Comparison of ENCODE assay signal across 20 cellular contexts in the genomic region with DNA sequence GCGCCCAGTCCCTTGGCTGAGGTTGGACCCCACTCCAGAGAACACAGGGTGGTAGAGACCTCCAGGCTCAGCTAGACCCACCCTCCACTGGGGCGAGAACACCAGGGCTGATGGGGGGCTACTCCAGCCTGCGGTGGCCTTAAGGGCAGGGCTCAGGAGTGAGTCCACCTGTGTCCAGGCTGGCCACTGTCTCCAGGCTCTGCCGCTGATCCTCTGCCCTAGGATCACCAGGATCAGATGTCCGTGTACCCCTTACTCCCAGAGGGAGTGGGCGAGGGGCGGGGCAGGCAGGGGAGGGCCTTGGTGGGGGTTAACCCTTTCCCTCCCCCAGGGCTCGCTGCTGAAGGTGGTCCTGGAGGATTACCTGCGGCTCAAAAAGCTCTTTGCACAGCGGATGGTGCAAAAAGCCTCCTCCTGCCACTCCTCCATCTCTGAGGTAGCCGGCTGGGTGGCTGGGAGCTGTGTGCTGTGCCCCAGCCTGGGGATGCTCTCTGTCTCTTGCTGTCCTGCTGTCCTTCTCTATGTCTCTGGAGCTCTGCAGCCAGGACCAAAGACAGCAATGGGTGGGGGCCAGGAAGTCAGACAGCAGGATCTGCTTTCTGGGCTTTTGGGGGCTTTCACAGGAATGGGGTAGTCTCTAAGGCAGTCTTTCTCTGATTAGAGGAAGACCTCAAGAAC. TPM values are rescaled to one million over a fixed set of nuclear protein-coding genes. Genes with fewer than 3 reads are reported as not detected.
DNase-seq lines count a peak whose midpoint lies in the region; ATAC-seq and TF ChIP-seq lines count a peak whose summit lies in the region.
"Had no signal": no experiment of that assay in that cellular context is flagged by ENCODE, and none has a peak within 500 bp of the region (broad histone marks: within the 10 kb centered on the region; RNA-seq: fewer than 3 reads in every experiment).

No MANE protein-coding gene starts in this region.

- H3K4me3 ChIP-seq in heart right ventricle, result no peak overlapping the region
- no peak overlapping the region for H3K4me3 ChIP-seq in right atrium auricular region
- no peak overlapping the region for H3K4me3 ChIP-seq in body of pancreas
- H3K4me3 ChIP-seq in neural cell (ENCODE audit: low read length), result no peak overlapping the region
- H3K4me3 ChIP-seq: BLaER1 treated with 17β-estradiol and CSF1 and Interleukin-3, amounts not matched to agents 10 nM and 100 nM; cardiac muscle cell; lower lobe of right lung; neural progenitor cell had no signal

- H3K27ac ChIP-seq in heart right ventricle (no peak overlapping the region), right atrium auricular region (no peak overlapping the region), body of pancreas (peak overlapping the region in 2 of 4 donors; percentile 15 to 30), neural cell (ENCODE audit: low read length) (no peak overlapping the region)
- H3K27ac ChIP-seq: cardiac muscle cell, lower lobe of right lung, neural progenitor cell had no signal

- no peaks in the 10 kb centered on the region for H3K9me2 ChIP-seq in neural cell (ENCODE audit: insufficient read depth, low read length)

- H3K27me3 ChIP-seq in heart right ventricle, result peaks cover 0 to 8% (median 0%) of the 10 kb centered on the region in 7 donors
- H3K27me3 ChIP-seq in right atrium auricular region, result no peaks in the 10 kb centered on the region
- no peaks in the 10 kb centered on the region for H3K27me3 ChIP-seq in body of pancreas
- no peaks in the 10 kb centered on the region for H3K27me3 ChIP-seq in neural cell (ENCODE audit: insufficient read depth, low read depth, low read length)
- H3K27me3 ChIP-seq: BLaER1 treated with 17β-estradiol and CSF1 and Interleukin-3, amounts not matched to agents 10 nM and 100 nM; cardiac muscle cell; neural progenitor cell had no signal

- TF ChIP-seq EP300 in neural cell (conservative IDR thresholded peaks at IDR 0.05; ENCODE audit: poor library complexity, severe bottlenecking), result no peak

- no peaks in the 10 kb centered on the region for H4K20me1 ChIP-seq in neural cell (ENCODE audit: insufficient read depth)

- H3K4me1 ChIP-seq in heart right ventricle (peaks cover 13 to 42% (median 21%) of the 10 kb centered on the region in 9 donors), right atrium auricular region (peaks cover 0 to 41% of the 10 kb centered on the region in 2 donors), body of pancreas (peaks cover 15% of the 10 kb centered on the region)
- H3K4me1 ChIP-seq: neural progenitor cell had no signal

- H3F3A ChIP-seq in neural cell (ENCODE audit: insufficient read depth, low read length, poor library complexity, severe bottlenecking), result no peaks in the 10 kb centered on the region

- no peak for DNase-seq in heart right ventricle
- no peak for DNase-seq in right atrium auricular region (ENCODE audit: low spot score)
- no peak for DNase-seq in body of pancreas
- no peak for DNase-seq in NCI-H1092 (lab: John Stamatoyannopoulos, UW)
- DNase-seq in GM20000 (ENCODE audit: low spot score), result no peak
- no peak for DNase-seq in ecto neural progenitor cell (ENCODE audit: low spot score)
- DNase-seq: ACHN; activated CD4-positive, alpha-beta memory T cell treated with anti-CD3 and anti-CD28 coated beads, Interleukin-2, amount 10 ng/mL, durations not matched to agents 7 days and 5 days; activated naive CD4-positive, alpha-beta T cell treated with Interleukin-2 at 50 U/mL for 16 hours; amniotic stem cell; EL; lower lobe of right lung; NCI-H1417 treated with DMSO at 0.1 percent for 48 hours; NCI-H2107; retina had no signal

- TF ChIP-seq RAD21 in neural cell (conservative IDR thresholded peaks at IDR 0.05), result no peak

- 59 to 61% methylated on average over 11 of the region's 11 CpGs for WGBS in heart right ventricle, 2 donors
- WGBS in body of pancreas, 2 donors, result 47% methylated on average over 11 of the region's 11 CpGs; no CpG with 5 or more reads in 1 of the 2 donors

- ATAC-seq in heart right ventricle (peak in 5 of 8 donors; percentile 1 to 14 (median 10)), body of pancreas (peak; percentile 10), GM18520 (IDR thresholded peaks at IDR 0.05; ENCODE audit: unreplicated experiment) (no peak)

- H3K9ac ChIP-seq in neural cell (ENCODE audit: low read length), result no peak overlapping the region
- H3K9ac ChIP-seq: neural progenitor cell had no signal

- H3K9me3 ChIP-seq in heart right ventricle, result no peaks in the 10 kb centered on the region
- H3K9me3 ChIP-seq in right atrium auricular region, result no peaks in the 10 kb centered on the region
- no peaks in the 10 kb centered on the region for H3K9me3 ChIP-seq in body of pancreas
- H3K9me3 ChIP-seq in neural cell (ENCODE audit: low read length), result no peaks in the 10 kb centered on the region
- H3K9me3 ChIP-seq: BLaER1 treated with 17β-estradiol and CSF1 and Interleukin-3, amounts not matched to agents 10 nM and 100 nM; lower lobe of right lung had no signal

- H3K79me2 ChIP-seq in neural cell (replicated peaks; ENCODE audit: insufficient read depth, low read length), result no peaks in the 10 kb centered on the region

- H3K36me3 ChIP-seq in heart right ventricle, result peaks cover 0 to 49% (median 22%) of the 10 kb centered on the region in 9 donors
- H3K36me3 ChIP-seq in right atrium auricular region, result peaks cover 33% of the 10 kb centered on the region
- H3K36me3 ChIP-seq in body of pancreas (replicated peaks in 1 of 2; ENCODE audit: insufficient read depth in 1 of 2, low read depth in 2 of 2), result peaks cover 6 to 7% of the 10 kb centered on the region in 2 donors
- no peaks in the 10 kb centered on the region for H3K36me3 ChIP-seq in neural cell (ENCODE audit: insufficient read depth, low read length)
- H3K36me3 ChIP-seq: neural progenitor cell had no signal

- no peak overlapping the region for H2AFZ ChIP-seq in neural cell (ENCODE audit: low read depth, low read length)
- H2AFZ ChIP-seq: neural progenitor cell had no signal

- intact Hi-C loops in heart right ventricle (cut with DNase I) (loop anchor here in 8 of 10 donors (5.0 to 10.0 kb wide), 5 partner anchors 428 to 501 kb away; partner anchors contain the start of gene SLC29A3 (in 4 of the 8)), body of pancreas (cut with DNase I) (loop anchor here (10.0 kb wide), 1 partner anchor 428 kb away; no protein-coding TSS in a partner anchor)

- TF ChIP-seq CTCF in heart right ventricle (IDR thresholded peaks at IDR 0.05) (no peak), right atrium auricular region (IDR thresholded peaks at IDR 0.05) (no peak), body of pancreas (IDR thresholded peaks at IDR 0.05) (no peak), neural cell (IDR thresholded peaks at IDR 0.05; ENCODE audit: poor library complexity, severe bottlenecking) (no peak), GM20000 (IDR thresholded peaks at IDR 0.05; ENCODE audit: extremely low read depth, missing control alignments) (no peak)

- no peak overlapping the region for H3K4me2 ChIP-seq in neural cell (ENCODE audit: low read length)
- H3K4me2 ChIP-seq: neural progenitor cell had no signal

- TF ChIP-seq POLR2A in body of pancreas (IDR thresholded peaks at IDR 0.05), result no peak

TF ChIP-seq in neural cell, 6 proteins besides CTCF, POLR2A, EP300 and RAD21:
- TF ChIP-seq TAF1 (IDR thresholded peaks at IDR 0.05; ENCODE audit: low read depth) (no peak), SMC3 (conservative IDR thresholded peaks at IDR 0.05; ENCODE audit: poor library complexity) (no peak), MXI1 (conservative IDR thresholded peaks at IDR 0.05; ENCODE audit: poor library complexity, severe bottlenecking) (no peak), POLR2AphosphoS5 (IDR thresholded peaks at IDR 0.05) (peak; percentile 5)

RNA-seq across cellular contexts. Expression of gene PSAP, which starts 38.0 kb away (rescaled TPM):
- total RNA-seq in heart right ventricle, result 1,000 to 10,000 TPM; 1,446 to 2,078 (median 1,666) TPM
- 100 to 1,000 TPM; 443 to 780 TPM for polyA plus RNA-seq in heart right ventricle
- 1,000 to 10,000 TPM; 1,145 to 1,486 TPM for total RNA-seq in right atrium auricular region
- total RNA-seq in body of pancreas, result 100 to 1,000 TPM; 488 to 516 TPM
- polyA plus RNA-seq in neural cell, result 651 and 700 TPM in 2 replicates
- 597 and 644 TPM in 2 replicates for polyA minus RNA-seq in neural cell

RNA-seq across cellular contexts. Expression of gene VSIR, which starts 39.7 kb away (rescaled TPM):
- total RNA-seq in heart right ventricle, result 100 to 1,000 TPM in 1 of 10 donors, 10 to 100 TPM in 9; 36.6 to 112 (median 69.0) TPM
- 100 to 1,000 TPM in 1 of 2 donors, 10 to 100 TPM in 1; 47.0 to 102 TPM for polyA plus RNA-seq in heart right ventricle
- 10 to 100 TPM; 36.1 to 56.0 TPM for total RNA-seq in right atrium auricular region
- total RNA-seq in body of pancreas, result 10 to 100 TPM; 14.8 to 17.1 TPM
- polyA plus RNA-seq in neural cell, result not detected in 2 replicates
- polyA minus RNA-seq in neural cell, result not detected in 2 replicates
